Comparison of ENCODE assay signal across 26 cellular contexts in genomic region chr3:117052356-117052755, GRCh38.
DNase-seq lines count a peak whose midpoint lies in the region; ATAC-seq and TF ChIP-seq lines count a peak whose summit lies in the region.
"Had no signal": no experiment of that assay in that cellular context is flagged by ENCODE, and none has a peak within 500 bp of the region (broad histone marks: within the 10 kb centered on the region; RNA-seq: fewer than 3 reads in every experiment).

No MANE protein-coding gene starts in this region.

- no peaks in the 10 kb centered on the region for H3K9me3 Mint-ChIP-seq in activated CD8-positive, alpha-beta T cell treated with anti-CD3 and anti-CD28 coated beads for 36 hours
- H3K9me3 Mint-ChIP-seq: T-cell had no signal

- H3K4me3 ChIP-seq in AG04450 (ENCODE audit: low read depth, low read length) = no peak overlapping the region
- H3K4me3 ChIP-seq in cardiac fibroblast (replicated peaks in 1 of 2; ENCODE audit: low read depth in 2 of 2, low read length in 2 of 2) = no peak overlapping the region
- no peak overlapping the region for H3K4me3 ChIP-seq in foreskin fibroblast (ENCODE audit: low read depth in 1 of 2, low read length in 2 of 2)
- no peak overlapping the region for H3K4me3 ChIP-seq in right cardiac atrium (ENCODE audit: low read length)
- H3K4me3 ChIP-seq: GM12878, upper lobe of left lung had no signal

- TF ChIP-seq CTCF in AG04450 (IDR thresholded peaks at IDR 0.05; ENCODE audit: low read depth, low read length) (no peak), cardiac fibroblast (IDR thresholded peaks at IDR 0.05; ENCODE audit: low read depth, low read length) (no peak), foreskin fibroblast (IDR thresholded peaks at IDR 0.05; ENCODE audit: low read depth, low read length) (no peak)
- TF ChIP-seq CTCF in activated CD8-positive, alpha-beta T cell treated with anti-CD3 and anti-CD28 coated beads for 36 hours (IDR thresholded peaks at IDR 0.05) = no peak

- intact Hi-C loops in activated CD8-positive, alpha-beta T cell treated with anti-CD3 and anti-CD28 coated beads for 36 hours (cut with micrococcal nuclease) = no loop called here
- intact Hi-C loops in right cardiac atrium (cut with DNase I) = no loop called here

- no peaks in the 10 kb centered on the region for H3K4me1 ChIP-seq in right cardiac atrium (ENCODE audit: control insufficient read depth, insufficient read depth, low read length)
- H3K4me1 ChIP-seq: upper lobe of left lung had no signal

- no peaks in the 10 kb centered on the region for H3K27me3 ChIP-seq in AG04450 (ENCODE audit: control insufficient read depth, insufficient read depth, low read length)
- H3K27me3 ChIP-seq in right cardiac atrium (ENCODE audit: control insufficient read depth, insufficient read depth) = no peaks in the 10 kb centered on the region
- H3K27me3 ChIP-seq: upper lobe of left lung had no signal

- no peaks in the 10 kb centered on the region; the same call in 1 of the 2 replicates for H3K9me3 ChIP-seq in AG04450 (ENCODE audit: control insufficient read depth, insufficient read depth, low read length)
- H3K9me3 ChIP-seq in right cardiac atrium (ENCODE audit: control insufficient read depth, low read length) = no peaks in the 10 kb centered on the region
- H3K9me3 ChIP-seq: upper lobe of left lung had no signal

- POLR2A ChIA-PET in AG04450 (lab: Yijun Ruan, JAX) = no interaction called here
- POLR2A ChIA-PET in activated CD8-positive, alpha-beta T cell treated with anti-CD3 and anti-CD28 coated beads for 36 hours (lab: Charles Lee) = no interaction called here

- no peak overlapping the region for H3K27ac Mint-ChIP-seq in activated CD8-positive, alpha-beta T cell treated with anti-CD3 and anti-CD28 coated beads for 36 hours
- H3K27ac Mint-ChIP-seq: T-cell had no signal

- ATAC-seq in GM21381 (IDR thresholded peaks at IDR 0.05; ENCODE audit: unreplicated experiment) (no peak), right cardiac atrium (no peak)
- no peak for ATAC-seq in activated CD8-positive, alpha-beta T cell treated with anti-CD3 and anti-CD28 coated beads for 36 hours
- ATAC-seq: activated T-cell treated with anti-CD3 and anti-CD28 coated beads, Interleukin-2, amount 50 U/mL, for 4 hours; GM12878; left cardiac atrium; T-cell had no signal

- no peaks in the 10 kb centered on the region for H3K36me3 Mint-ChIP-seq in activated CD8-positive, alpha-beta T cell treated with anti-CD3 and anti-CD28 coated beads for 36 hours (ENCODE audit: low read depth)
- H3K36me3 Mint-ChIP-seq: T-cell had no signal

- H3K27me3 Mint-ChIP-seq in activated CD8-positive, alpha-beta T cell treated with anti-CD3 and anti-CD28 coated beads for 36 hours = no peaks in the 10 kb centered on the region
- H3K27me3 Mint-ChIP-seq: T-cell had no signal

- no peak overlapping the region for H3K27ac ChIP-seq in AG04450 (ENCODE audit: low read depth, low read length)
- H3K27ac ChIP-seq in right cardiac atrium (ENCODE audit: low read length) = no peak overlapping the region
- H3K27ac ChIP-seq: upper lobe of left lung had no signal

- 64% methylated on average over 4 of the region's 4 CpGs for WGBS in right cardiac atrium

- H3K4me3 Mint-ChIP-seq in activated CD8-positive, alpha-beta T cell treated with anti-CD3 and anti-CD28 coated beads for 36 hours = no peak overlapping the region
- H3K4me3 Mint-ChIP-seq: activated T-cell treated with anti-CD3 and anti-CD28 coated beads, Interleukin-2, amount 50 U/mL, for 4 hours; T-cell had no signal

- no peaks in the 10 kb centered on the region for H3K4me1 Mint-ChIP-seq in activated CD8-positive, alpha-beta T cell treated with anti-CD3 and anti-CD28 coated beads for 36 hours (ENCODE audit: low read depth)
- H3K4me1 Mint-ChIP-seq: T-cell had no signal

- CTCF ChIA-PET in AG04450 (lab: Charles Lee) = interaction anchor here (1.4 kb wide), 1 partner anchor 474 kb away, joined by 3 read pairs; no protein-coding TSS in a partner anchor
- CTCF ChIA-PET in activated CD8-positive, alpha-beta T cell treated with anti-CD3 and anti-CD28 coated beads for 36 hours (lab: Charles Lee) = no interaction called here

- peak; percentile 34 for DNase-seq in AG04450 (ENCODE audit: low read depth, low spot score)
- peak; percentile 27 for DNase-seq in GM04503 (ENCODE audit: low read depth)
- peak; percentile 6 to 55 for DNase-seq in cardiac fibroblast (ENCODE audit: low read depth in 2 of 2)
- peak; percentile 64 to 92 for DNase-seq in foreskin fibroblast
- no peak for DNase-seq in HuH-7 (ENCODE audit: low spot score)
- no peak for DNase-seq in activated CD8-positive, alpha-beta T cell treated with anti-CD3 and anti-CD28 coated beads for 36 hours
- DNase-seq in right cardiac atrium = no peak
- DNase-seq: activated CD4-positive, alpha-beta T cell treated with anti-CD3 and anti-CD28 coated beads for 1 hour; activated CD8-positive, alpha-beta memory T cell treated with anti-CD3 and anti-CD28 coated beads for 24 hours; activated naive CD4-positive, alpha-beta T cell; activated T-cell treated with anti-CD3 and anti-CD28 coated beads, Interleukin-2, amount 50 U/mL, for 4 hours; caudate nucleus; GF-D8; glutamatergic neuron; Kasumi-1; left cardiac atrium; NCI-H1048; NCI-H187; NCI-H69; nucleus accumbens; Right ventricle myocardium superior; stimulated activated CD4-positive, alpha-beta T cell treated with anti-CD3 and anti-CD28 coated beads, Interleukin-15, amount 100 ng/mL, for 24 hours; T-cell; upper lobe of left lung had no signal

Comparison
In these comparisons a context has a peak if more than half of its experiments do, and no peak if none do; other contexts are left out.
1. DNase-seq: peak in AG04450 (single experiment), GM04503 (single experiment), cardiac fibroblast (2 of 2) and foreskin fibroblast (2 of 2); none in HuH-7 (single experiment), activated CD8-positive, alpha-beta T cell treated with anti-CD3 and anti-CD28 coated beads for 36 hours (single experiment) and right cardiac atrium (0 of 3).